ENCODE assay signal across 8 cellular contexts in the genomic region with DNA sequence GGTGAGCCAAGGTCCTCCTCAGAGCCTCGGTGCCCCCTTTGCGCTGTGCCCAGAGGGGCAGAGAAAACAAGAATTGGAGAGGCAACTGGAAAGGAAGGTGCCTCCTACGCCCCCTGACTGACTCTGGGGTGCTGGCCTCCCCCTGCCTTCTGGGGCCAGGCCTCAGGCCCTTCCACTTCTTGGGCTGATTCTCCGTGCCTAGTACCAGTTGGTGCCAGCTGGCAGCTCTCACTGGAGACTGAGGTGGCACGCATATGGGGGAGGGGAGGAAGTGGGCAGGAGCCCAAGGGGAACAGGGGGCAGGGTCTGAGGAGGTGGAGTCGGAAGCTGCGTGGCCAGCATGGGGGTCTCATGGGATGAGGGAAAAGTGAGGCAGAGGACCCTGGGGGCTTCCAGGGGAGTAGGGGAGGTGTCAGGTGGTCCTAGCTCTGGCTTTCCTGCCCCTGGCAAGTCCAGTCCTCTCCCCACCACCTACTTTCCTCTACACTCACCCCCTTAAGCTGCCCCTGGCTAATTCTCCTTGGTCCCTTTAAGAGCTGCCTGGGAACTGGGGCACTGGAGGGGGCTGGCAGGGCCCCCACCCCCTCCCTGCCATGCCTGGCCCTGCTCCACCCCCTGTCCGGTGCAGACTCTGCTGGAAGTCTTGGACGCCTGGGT. TPM values are rescaled to one million over a fixed set of nuclear protein-coding genes. Genes with fewer than 3 reads are reported as not detected.
DNase-seq lines count a peak whose midpoint lies in the region; ATAC-seq, FAIRE-seq and TF ChIP-seq lines count a peak whose summit lies in the region.

No MANE protein-coding gene starts in this region.

- no peak for TF ChIP-seq POLR2A in GM12878 (IDR thresholded peaks at IDR 0.05; ENCODE audit: low read depth, low read length)

- H2AFZ ChIP-seq in GM12878 (ENCODE audit: control insufficient read depth, low read depth, low read length): peak overlapping the region; percentile 85

- H3K27ac Mint-ChIP-seq in naive B cell: peak overlapping the region in 5 of 6 donors; percentile 54 to 91 (median 78)

- H3K36me3 Mint-ChIP-seq in naive B cell: no peaks in the 10 kb centered on the region

- ATAC-seq in GM12878 (no peak), naive B cell (ENCODE audit: low read depth in 2 of 2) (no peak), HG03039 (IDR thresholded peaks at IDR 0.05; ENCODE audit: unreplicated experiment) (no peak), HG03571 (IDR thresholded peaks at IDR 0.05; ENCODE audit: unreplicated experiment) (no peak), GM21786 (IDR thresholded peaks at IDR 0.05; ENCODE audit: unreplicated experiment) (no peak)

- peak overlapping the region; percentile 66 for H3K9ac ChIP-seq in GM12878 (ENCODE audit: control insufficient read depth, insufficient read depth, low read length)

- no peaks in the 10 kb centered on the region for H3K79me2 ChIP-seq in GM12878 (ENCODE audit: control insufficient read depth, insufficient read depth, low read length)

- POLR2A ChIA-PET in GM12878 (lab: Charles Lee): interaction anchor here (0.5 to 11.7 kb wide), 7 partner anchors 13 to 78 kb away, joined by 3 to 158 read pairs (median 10); a partner anchor contains a TSS

- no peaks in the 10 kb centered on the region for H3K27me3 ChIP-seq in GM12878 (replicated peaks in 1 of 2; ENCODE audit: control insufficient read depth in 2 of 2, insufficient read depth in 2 of 2, low read length in 1 of 2)

- RAD21 ChIA-PET in GM12878 (lab: Charles Lee; ENCODE audit: unreplicated experiment): interaction anchor here (0.6 to 17.9 kb wide), 15 partner anchors 9 to 299 kb away, joined by 3 to 361 read pairs (median 5); a partner anchor contains a TSS

- SMC1A ChIA-PET in GM12878 (lab: Charles Lee; ENCODE audit: uncharacterized antibody, unreplicated experiment): interaction anchor here (0.9 to 22.3 kb wide), 20 partner anchors 10 to 209 kb away, joined by 3 to 411 read pairs (median 6); a partner anchor contains a TSS

- intact Hi-C loops in GM12878 (cut with micrococcal nuclease; ENCODE audit: unreplicated experiment): loop anchor here (1.0 to 5.0 kb wide), 2 partner anchors 78 to 170 kb away; no protein-coding TSS in a partner anchor

- H3K27ac ChIP-seq in GM12878 (ENCODE audit: control insufficient read depth, insufficient read depth): peak overlapping the region; percentile 67

- H3K36me3 ChIP-seq in GM12878 (ENCODE audit: control insufficient read depth in 2 of 2, insufficient read depth in 2 of 2, low read length in 1 of 2): no peaks in the 10 kb centered on the region

- peaks cover 0 to 3% (median 0%) of the 10 kb centered on the region in 7 donors for H3K9me3 Mint-ChIP-seq in naive B cell

- in situ Hi-C loops in GM12878 (cut with MboI): loop anchor here (5.0 kb wide), 1 partner anchor 75 kb away; no protein-coding TSS in a partner anchor

- H4K20me1 ChIP-seq in GM12878 (ENCODE audit: control insufficient read depth, insufficient read depth): no peaks in the 10 kb centered on the region

- no TSS peak for BruUV-seq in GM12878 (replicated peaks; lab: Mats Ljungman, UMichigan)

- no peak for TF ChIP-seq CTCF in GM12878 (IDR thresholded peaks at IDR 0.05 in 2 of 3, conservative IDR thresholded peaks at IDR 0.05 in 1 of 3; ENCODE audit: control insufficient read depth in 2 of 3, extremely low read depth in 1 of 3, insufficient read depth in 1 of 3, low read depth in 3 of 3, low read length in 3 of 3)

- no peaks in the 10 kb centered on the region for H3K9me3 ChIP-seq in GM12878 (replicated peaks; ENCODE audit: control insufficient read depth, insufficient read depth, low read length)

- no peak for FAIRE-seq in GM12878 (lab: Jason Lieb, UNC)

- no peaks in the 10 kb centered on the region for H3K27me3 Mint-ChIP-seq in naive B cell

- H3K4me3 Mint-ChIP-seq in naive B cell: peak overlapping the region in 5 of 8 donors; percentile 61 to 92 (median 77)

- no peak for TF ChIP-seq EP300 in GM12878 (IDR thresholded peaks at IDR 0.05; ENCODE audit: borderline replicate concordance in 1 of 2, control insufficient read depth in 1 of 2, low read depth in 2 of 2, low read length in 2 of 2)

- CTCF ChIA-PET in GM12878 (lab: Yijun Ruan, JAX): interaction anchor here (0.6 to 16.8 kb wide), 18 partner anchors 10 to 299 kb away, joined by 3 to 502 read pairs (median 7); a partner anchor contains a TSS

- DNase-seq in C1 segment of cervical spinal cord (lab: John Stamatoyannopoulos, UW): peak in 10 of 14 donors; percentile 27 to 61 (median 54)
- DNase-seq in LHCN-M2 (ENCODE audit: low read depth): peak; percentile 64
- no peak for DNase-seq in GM12878 (ENCODE audit: low read depth, low spot score)
- DNase-seq in naive B cell: no peak
- no peak for DNase-seq in RKO (ENCODE audit: low spot score)

- H3K4me3 ChIP-seq in GM12878: peak overlapping the region; percentile 30

- H3K4me1 ChIP-seq in GM12878 (ENCODE audit: control insufficient read depth, insufficient read depth, low read length): peaks cover 53% of the 10 kb centered on the region

- peaks cover 48 to 61% (median 61%) of the 10 kb centered on the region in 3 donors for H3K4me1 Mint-ChIP-seq in naive B cell

- TF ChIP-seq RAD21 in GM12878 (IDR thresholded peaks at IDR 0.05; ENCODE audit: insufficient read depth, low read depth, low read length): no peak

- H3K4me2 ChIP-seq in GM12878 (ENCODE audit: control insufficient read depth, insufficient read depth): peak overlapping the region; percentile 89

- WGBS in GM12878 (ENCODE audit: insufficient coverage, insufficient replicate concordance, low lambda C conversion rate, missing lambda C conversion rate): 38% methylated on average over 7 of the region's 9 CpGs

RNA-seq across cellular contexts. Expression of a gene that starts 6.5 kb away (rescaled TPM):
- total RNA-seq in LHCN-M2 (2014; rRNA removed) (0.40 and 0.64 TPM in 2 replicates), GM12878 (2014; rRNA removed) (24.4 and 36.5 TPM in 2 replicates), GM12878 (2014; rRNA removed; fragmentation: Illumina TruSeq; extraction: Trizol) (16.5 and 17.2 TPM in 2 replicates), GM12878 (2021) (46.3 and 52.1 TPM in 2 replicates)
- polyA plus RNA-seq in LHCN-M2 (2012): 0.39 TPM
- total RNA-seq in GM12878 (2013; cell fraction: nucleolus; rRNA removed): 64.1 and 65.1 TPM in 2 replicates
- polyA plus RNA-seq in GM12878 (2011; ENCODE audit: low read depth): 18.2 TPM
- polyA plus RNA-seq in GM12878 (2011; rRNA removed) (10.5 and 20.9 TPM in 2 replicates), GM12878 (2014; fragmentation: Illumina TruSeq; extraction: Trizol) (25.7 and 31.2 TPM in 2 replicates), GM12878 (2014; fragmentation: Nextera tagmentation; extraction: Ambion mirVana) (1 to 10 TPM; 2.6 to 3.4 TPM), GM12878 (2014; rRNA removed) (34.4 and 38.4 TPM in 2 replicates), GM12878 (2016; fragmentation: Nextera tagmentation; extraction: Ambion mirVana) (10 to 100 TPM; 60.3 to 64.2 TPM), naive B cell (ENCODE audit: low read depth in 6 of 6) (10 to 100 TPM; 23.3 to 37.3 (median 29.5) TPM)
- 24.1 and 29.5 TPM in 2 replicates for polyA plus RNA-seq in GM12878 (2011; cell fraction: cytosol; rRNA removed)
- 35.2 and 36.4 TPM in 2 replicates for polyA plus RNA-seq in GM12878 (2011; cell fraction: nucleus; rRNA removed)
- 25.7 and 38.9 TPM in 2 replicates for polyA plus RNA-seq in GM12878 (2012)
- 35.6 and 48.7 TPM in 2 replicates for polyA minus RNA-seq in GM12878 (2011; rRNA and poly(A)+ RNA removed)
- 21.6 and 23.9 TPM in 2 replicates for polyA minus RNA-seq in GM12878 (2011; cell fraction: cytosol; rRNA and poly(A)+ RNA removed)
- 25.8 and 43.8 TPM in 2 replicates for polyA minus RNA-seq in GM12878 (2011; cell fraction: nucleus; rRNA and poly(A)+ RNA removed)

RNA-seq across cellular contexts. Expression of a gene that starts 32.4 kb away (rescaled TPM):
- total RNA-seq in LHCN-M2 (2014; rRNA removed) (1,371 and 1,475 TPM in 2 replicates), GM12878 (2014; rRNA removed) (130 and 136 TPM in 2 replicates), GM12878 (2014; rRNA removed; fragmentation: Illumina TruSeq; extraction: Trizol) (31.6 and 35.1 TPM in 2 replicates), GM12878 (2021) (188 and 189 TPM in 2 replicates)
- polyA plus RNA-seq in LHCN-M2 (2012): 1,211 TPM
- 58.3 and 77.1 TPM in 2 replicates for total RNA-seq in GM12878 (2013; cell fraction: nucleolus; rRNA removed)
- 30.2 TPM for polyA plus RNA-seq in GM12878 (2011; ENCODE audit: low read depth)
- polyA plus RNA-seq in GM12878 (2011; rRNA removed) (37.3 and 52.9 TPM in 2 replicates), GM12878 (2014; fragmentation: Illumina TruSeq; extraction: Trizol) (9.6 and 30.1 TPM in 2 replicates), GM12878 (2014; fragmentation: Nextera tagmentation; extraction: Ambion mirVana) (1 to 10 TPM in 1 of 2 experiments, under 1 TPM in 1; 0.42 to 6.0 TPM), GM12878 (2014; rRNA removed) (101 and 109 TPM in 2 replicates), GM12878 (2016; fragmentation: Nextera tagmentation; extraction: Ambion mirVana) (100 to 1,000 TPM; 320 to 334 TPM), naive B cell (ENCODE audit: low read depth in 6 of 6) (1 to 10 TPM in 4 of 6 donors, under 1 TPM in 2; 0.33 to 3.0 (median 1.4) TPM)
- polyA plus RNA-seq in GM12878 (2011; cell fraction: cytosol; rRNA removed): 76.4 and 82.6 TPM in 2 replicates
- polyA plus RNA-seq in GM12878 (2011; cell fraction: nucleus; rRNA removed): 164 and 324 TPM in 2 replicates
- 32.4 and 54.8 TPM in 2 replicates for polyA plus RNA-seq in GM12878 (2012)
- polyA minus RNA-seq in GM12878 (2011; rRNA and poly(A)+ RNA removed): 42.8 and 77.1 TPM in 2 replicates
- polyA minus RNA-seq in GM12878 (2011; cell fraction: cytosol; rRNA and poly(A)+ RNA removed): 30.6 and 41.6 TPM in 2 replicates
- polyA minus RNA-seq in GM12878 (2011; cell fraction: nucleus; rRNA and poly(A)+ RNA removed): 32.8 and 46.7 TPM in 2 replicates

RNA-seq across cellular contexts. Expression of a gene that starts 47.0 kb away (rescaled TPM):
- total RNA-seq in LHCN-M2 (2014; rRNA removed) (11.2 and 15.6 TPM in 2 replicates), GM12878 (2014; rRNA removed) (22.4 and 25.6 TPM in 2 replicates), GM12878 (2014; rRNA removed; fragmentation: Illumina TruSeq; extraction: Trizol) (21.1 TPM in 2 replicates), GM12878 (2021) (28.7 and 37.7 TPM in 2 replicates)
- polyA plus RNA-seq in LHCN-M2 (2012): 14.4 TPM
- total RNA-seq in GM12878 (2013; cell fraction: nucleolus; rRNA removed): 29.0 and 32.4 TPM in 2 replicates
- 12.3 TPM for polyA plus RNA-seq in GM12878 (2011; ENCODE audit: low read depth)
- polyA plus RNA-seq in GM12878 (2011; rRNA removed) (22.2 and 36.3 TPM in 2 replicates), GM12878 (2014; fragmentation: Illumina TruSeq; extraction: Trizol) (36.5 and 43.3 TPM in 2 replicates), GM12878 (2014; fragmentation: Nextera tagmentation; extraction: Ambion mirVana) (1 to 10 TPM; 7.1 to 9.2 TPM), GM12878 (2014; rRNA removed) (28.3 and 29.9 TPM in 2 replicates), GM12878 (2016; fragmentation: Nextera tagmentation; extraction: Ambion mirVana) (10 to 100 TPM; 32.5 to 35.8 TPM), naive B cell (ENCODE audit: low read depth in 6 of 6) (10 to 100 TPM in 4 of 6 donors, 1 to 10 TPM in 1, not detected in 1; 9.3 to 16.8 (median 12.9) TPM)
- polyA plus RNA-seq in GM12878 (2011; cell fraction: cytosol; rRNA removed): 37.9 and 40.4 TPM in 2 replicates
- polyA plus RNA-seq in GM12878 (2011; cell fraction: nucleus; rRNA removed): 21.2 and 21.6 TPM in 2 replicates
- 12.9 and 17.2 TPM in 2 replicates for polyA plus RNA-seq in GM12878 (2012)
- 39.0 and 49.8 TPM in 2 replicates for polyA minus RNA-seq in GM12878 (2011; rRNA and poly(A)+ RNA removed)
- polyA minus RNA-seq in GM12878 (2011; cell fraction: cytosol; rRNA and poly(A)+ RNA removed): 10.4 and 12.9 TPM in 2 replicates
- 7.4 and 13.0 TPM in 2 replicates for polyA minus RNA-seq in GM12878 (2011; cell fraction: nucleus; rRNA and poly(A)+ RNA removed)

Comparison
In these comparisons a context has a peak if more than half of its experiments do, and no peak if none do; other contexts are left out.
1. DNase-seq: peak in C1 segment of cervical spinal cord (10 of 14) and LHCN-M2 (single experiment); none in GM12878 (single experiment), naive B cell (single experiment) and RKO (single experiment).
2. RNA of a gene that starts 6.5 kb away (total RNA-seq): 16.5 to 65.1 TPM in GM12878; 0.40 to 0.64 TPM in LHCN-M2; every median in the first group is over 10 times any median in the second.